Comparison of ENCODE assay signal across 15 cellular contexts in genomic region chr2:225108805-225109204, GRCh38.
"Had no signal": no experiment of that assay in that cellular context is flagged by ENCODE, and none has a peak within 500 bp of the region (broad histone marks: within the 10 kb centered on the region; RNA-seq: fewer than 3 reads in every experiment).

No MANE protein-coding gene starts in this region.

- H3K9me3 Mint-ChIP-seq: effector memory CD8-positive, alpha-beta T cell had no signal

- H3K9me3 ChIP-seq: esophagus squamous epithelium, heart right ventricle, neutrophil, ovary had no signal

- ATAC-seq: effector memory CD8-positive, alpha-beta T cell; foreskin keratinocyte; heart right ventricle; naive thymus-derived CD4-positive, alpha-beta T cell; right cardiac atrium had no signal

- H3K4me3 ChIP-seq: esophagus squamous epithelium, heart right ventricle, ovary had no signal

- FAIRE-seq: islet of Langerhans, small intestine had no signal

- H3K4me3 Mint-ChIP-seq: effector memory CD8-positive, alpha-beta T cell; naive thymus-derived CD4-positive, alpha-beta T cell had no signal

- H3K27ac Mint-ChIP-seq: effector memory CD8-positive, alpha-beta T cell; naive thymus-derived CD4-positive, alpha-beta T cell had no signal

- DNase-seq: effector memory CD8-positive, alpha-beta T cell; esophagus squamous epithelium; foreskin keratinocyte; heart right ventricle; hypothalamus; kidney glomerular epithelial cell; naive thymus-derived CD4-positive, alpha-beta T cell; ovary; right cardiac atrium; small intestine; stimulated activated CD4-positive, alpha-beta T cell treated with anti-CD3 and anti-CD28 coated beads, Interleukin-2, amount 100 ng/mL, for 48 hours; stimulated activated naive CD4-positive, alpha-beta T cell treated with Interleukin-2 at 50 U/mL for 16 hours; trophoblast cell had no signal

- H3K27me3 ChIP-seq: esophagus squamous epithelium, foreskin keratinocyte, heart right ventricle, neutrophil, ovary had no signal

- H3K4me1 ChIP-seq: esophagus squamous epithelium, heart right ventricle had no signal

- H3K36me3 ChIP-seq: esophagus squamous epithelium, heart right ventricle, neutrophil, ovary had no signal

- H3K27ac ChIP-seq: esophagus squamous epithelium, foreskin keratinocyte, heart right ventricle, neutrophil, ovary had no signal
